ENCODE assay signal across 21 cellular contexts in the genomic region with DNA sequence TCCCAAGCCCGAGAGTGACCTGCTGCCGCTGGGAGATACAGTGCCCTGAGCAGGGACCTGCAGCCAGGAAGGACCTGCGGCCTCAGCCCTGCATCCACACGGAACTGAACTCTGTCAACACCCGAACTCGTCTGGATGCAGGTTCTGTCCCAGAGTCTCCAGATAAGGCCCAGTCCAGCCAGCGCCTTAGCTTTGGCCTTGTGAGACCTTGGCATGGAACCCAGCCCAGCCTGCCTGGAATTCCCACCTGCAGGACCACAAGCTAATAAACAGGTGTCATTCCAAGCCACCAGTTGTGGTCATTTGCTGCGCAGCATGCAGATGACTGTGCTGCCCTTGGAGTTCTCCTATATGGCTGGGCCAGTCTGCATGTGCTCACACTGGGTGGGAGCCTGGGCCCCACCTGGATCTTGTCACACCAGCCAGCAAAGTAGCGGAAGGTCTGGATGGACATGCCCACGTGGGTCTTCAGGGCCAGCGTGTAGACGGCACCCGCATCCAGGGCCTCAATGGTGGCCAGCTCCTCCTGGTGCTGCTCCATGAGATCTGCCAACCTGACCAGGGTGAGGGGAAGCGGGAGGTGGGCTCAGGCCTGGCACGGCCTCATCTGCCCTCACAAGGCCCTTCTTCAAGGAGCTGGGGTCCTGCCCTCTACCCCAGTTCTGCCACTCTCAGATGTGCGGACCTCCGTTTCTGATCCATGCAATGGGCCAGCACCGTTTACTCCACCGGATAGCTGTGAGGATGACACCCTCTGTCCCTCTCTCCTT. TPM values are rescaled to one million over a fixed set of nuclear protein-coding genes. Genes with fewer than 3 reads are reported as not detected.
DNase-seq lines count a peak whose midpoint lies in the region; ATAC-seq and TF ChIP-seq lines count a peak whose summit lies in the region.
"Had no signal": no experiment of that assay in that cellular context is flagged by ENCODE, and none has a peak within 500 bp of the region (broad histone marks: within the 10 kb centered on the region; RNA-seq: fewer than 3 reads in every experiment).

No MANE protein-coding gene starts in this region.

- peak; percentile 41 for DNase-seq in activated CD8-positive, alpha-beta memory T cell treated with anti-CD3 and anti-CD28 coated beads for 24 hours
- no peak for DNase-seq in activated CD8-positive, alpha-beta memory T cell treated with anti-CD3 and anti-CD28 coated beads, Interleukin-2, amount 10 ng/mL, durations not matched to agents 7 days and 5 days
- DNase-seq in head of caudate nucleus (peak in 25 of 42 donors; percentile 1 to 31 (median 10)), neuronal stem cell (ENCODE audit: low spot score) (no peak), upper lobe of right lung (peak; percentile 58), NCI-H1417 (lab: John Stamatoyannopoulos, UW) (no peak), putamen (ENCODE audit: low spot score) (no peak), nucleus accumbens (lab: John Stamatoyannopoulos, UW) (no peak)
- DNase-seq: activated naive CD4-positive, alpha-beta T cell treated with Interleukin-2 at 50 U/mL for 16 hours; C1 segment of cervical spinal cord; DMS153; erythroblast; mesendoderm; NCI-H2081; NCI-H69; PC-9; small intestine; trophoblast cell had no signal

- no CpG with 5 or more reads among the region's 19 CpGs for WGBS in neuronal stem cell (ENCODE audit: extremely low coverage in 2 of 2, insufficient read length in 2 of 2, insufficient replicate concordance in 1 of 2), 2 donors

- no peak for TF ChIP-seq CTCF in upper lobe of right lung (IDR thresholded peaks at IDR 0.05)

- H3K4me2 ChIP-seq in neuronal stem cell (ENCODE audit: insufficient read depth, low read length, poor library complexity, severe bottlenecking) = no peak overlapping the region

- H3K4me3 ChIP-seq in neuronal stem cell (ENCODE audit: low read length in 2 of 2) (no peak overlapping the region), upper lobe of right lung (no peak overlapping the region)
- H3K4me3 ChIP-seq: PC-9 had no signal

- no peaks in the 10 kb centered on the region for H3K36me3 Mint-ChIP-seq in activated CD8-positive, alpha-beta memory T cell treated with anti-CD3 and anti-CD28 coated beads, Interleukin-2, amount 10 ng/mL, durations not matched to agents 7 days and 5 days

- ATAC-seq in activated CD8-positive, alpha-beta memory T cell treated with anti-CD3 and anti-CD28 coated beads, Interleukin-2, amount 10 ng/mL, durations not matched to agents 7 days and 5 days = no peak
- ATAC-seq in upper lobe of right lung = no peak
- ATAC-seq: HCT116 had no signal

- H2AFZ ChIP-seq in neuronal stem cell (ENCODE audit: low read length) = no peak overlapping the region
- H2AFZ ChIP-seq: PC-9 had no signal

- no peak overlapping the region for H3K14ac ChIP-seq in neuronal stem cell (ENCODE audit: low read length)

- no peaks in the 10 kb centered on the region for H3K36me3 ChIP-seq in neuronal stem cell (replicated peaks in 1 of 2; ENCODE audit: control insufficient read depth in 2 of 2, insufficient read depth in 2 of 2, low read length in 2 of 2)
- H3K36me3 ChIP-seq in upper lobe of right lung = no peaks in the 10 kb centered on the region
- H3K36me3 ChIP-seq: neutrophil had no signal

- H3K4ac ChIP-seq in neuronal stem cell (ENCODE audit: low read length) = no peak overlapping the region

- no peak overlapping the region for H2BK15ac ChIP-seq in neuronal stem cell (ENCODE audit: low read length)

- H4K8ac ChIP-seq in neuronal stem cell (ENCODE audit: low read depth, low read length) = peak overlapping the region; percentile 25

- no peaks in the 10 kb centered on the region for H3K9me3 Mint-ChIP-seq in activated CD8-positive, alpha-beta memory T cell treated with anti-CD3 and anti-CD28 coated beads, Interleukin-2, amount 10 ng/mL, durations not matched to agents 7 days and 5 days (ENCODE audit: low read depth)
- H3K9me3 Mint-ChIP-seq: dendritic cell treated with granulocyte-macrophage colony-stimulating factor and Interleukin-4, amounts not matched to agents 40 ng/mL and 50 ng/mL, for 4 days had no signal

- H3K4me3 Mint-ChIP-seq in activated CD8-positive, alpha-beta memory T cell treated with anti-CD3 and anti-CD28 coated beads, Interleukin-2, amount 10 ng/mL, durations not matched to agents 7 days and 5 days = no peak overlapping the region
- H3K4me3 Mint-ChIP-seq: dendritic cell treated with granulocyte-macrophage colony-stimulating factor and Interleukin-4, amounts not matched to agents 40 ng/mL and 50 ng/mL, for 4 days had no signal

- no peak overlapping the region for H3K27ac Mint-ChIP-seq in activated CD8-positive, alpha-beta memory T cell treated with anti-CD3 and anti-CD28 coated beads, Interleukin-2, amount 10 ng/mL, durations not matched to agents 7 days and 5 days
- H3K27ac Mint-ChIP-seq: dendritic cell treated with granulocyte-macrophage colony-stimulating factor and Interleukin-4, amounts not matched to agents 40 ng/mL and 50 ng/mL, for 4 days had no signal

- H3K27me3 Mint-ChIP-seq in activated CD8-positive, alpha-beta memory T cell treated with anti-CD3 and anti-CD28 coated beads, Interleukin-2, amount 10 ng/mL, durations not matched to agents 7 days and 5 days = no peaks in the 10 kb centered on the region

- H3K79me1 ChIP-seq in neuronal stem cell (ENCODE audit: low read depth, low read length) = no peaks in the 10 kb centered on the region

- no peak overlapping the region for H2AK5ac ChIP-seq in neuronal stem cell (ENCODE audit: low read depth, low read length)

- H2BK5ac ChIP-seq in neuronal stem cell (ENCODE audit: low read length) = peak overlapping the region; percentile 56

- CTCF ChIA-PET in activated CD8-positive, alpha-beta memory T cell treated with anti-CD3 and anti-CD28 coated beads, Interleukin-2, amount 10 ng/mL, durations not matched to agents 7 days and 5 days (lab: Charles Lee) = no interaction called here

- no peak overlapping the region for H3K9ac ChIP-seq in neuronal stem cell (ENCODE audit: low read depth, low read length, poor library complexity)

- peak overlapping the region; percentile 39 for H3K23ac ChIP-seq in neuronal stem cell (ENCODE audit: low read depth, low read length, poor library complexity)

- H3K4me1 ChIP-seq in neuronal stem cell (ENCODE audit: control insufficient read depth in 2 of 2, insufficient read depth in 1 of 2, low read depth in 1 of 2, low read length in 2 of 2) (peaks cover 0 to 19% of the 10 kb centered on the region in 2 donors), upper lobe of right lung (peaks cover 10% of the 10 kb centered on the region)

- H3K27ac ChIP-seq in neuronal stem cell (replicated peaks; ENCODE audit: low read length) (no peak overlapping the region), upper lobe of right lung (no peak overlapping the region)
- H3K27ac ChIP-seq: neutrophil, PC-9 had no signal

- H2BK120ac ChIP-seq in neuronal stem cell (ENCODE audit: low read depth, low read length) = no peak overlapping the region

- no peaks in the 10 kb centered on the region for H3K4me1 Mint-ChIP-seq in activated CD8-positive, alpha-beta memory T cell treated with anti-CD3 and anti-CD28 coated beads, Interleukin-2, amount 10 ng/mL, durations not matched to agents 7 days and 5 days

- peak overlapping the region; percentile 25 for H3K18ac ChIP-seq in neuronal stem cell (ENCODE audit: low read length)

- no peak overlapping the region for H4K91ac ChIP-seq in neuronal stem cell (ENCODE audit: low read depth, low read length, poor library complexity)

- intact Hi-C loops in head of caudate nucleus (cut with DNase I) = no loop called here
- intact Hi-C loops in upper lobe of right lung (cut with DNase I) = no loop called here

- H3K9me3 ChIP-seq in neuronal stem cell (replicated peaks in 1 of 2; ENCODE audit: control insufficient read depth in 2 of 2, insufficient read depth in 1 of 2, low read depth in 1 of 2, low read length in 2 of 2) = no peaks in the 10 kb centered on the region
- H3K9me3 ChIP-seq in upper lobe of right lung = no peaks in the 10 kb centered on the region
- H3K9me3 ChIP-seq: neutrophil had no signal

- H2BK12ac ChIP-seq in neuronal stem cell (ENCODE audit: low read length) = no peak overlapping the region

- H3K27me3 ChIP-seq in neuronal stem cell (ENCODE audit: control insufficient read depth in 3 of 3, insufficient read depth in 3 of 3, low read depth in 1 of 3, low read length in 3 of 3) (peaks cover 0 to 51% (median 0%) of the 10 kb centered on the region in 3 experiments), upper lobe of right lung (no peaks in the 10 kb centered on the region)

RNA-seq across cellular contexts. Expression of a gene that starts 47.2 kb away (rescaled TPM):
- 10 to 100 TPM; 22.5 to 23.8 TPM for total RNA-seq in activated CD8-positive, alpha-beta memory T cell treated with anti-CD3 and anti-CD28 coated beads, Interleukin-2, amount 10 ng/mL, durations not matched to agents 7 days and 5 days
- polyA plus RNA-seq in neuronal stem cell (2013, experiment 1 of 2) = 46.4 TPM
- 47.5 TPM for polyA plus RNA-seq in neuronal stem cell (2013, experiment 2 of 2)
- 30.8 TPM for total RNA-seq in upper lobe of right lung

RNA-seq across cellular contexts. Expression of a gene that starts 49.2 kb away (rescaled TPM):
- not detected for total RNA-seq in activated CD8-positive, alpha-beta memory T cell treated with anti-CD3 and anti-CD28 coated beads, Interleukin-2, amount 10 ng/mL, durations not matched to agents 7 days and 5 days
- polyA plus RNA-seq in neuronal stem cell (2013, experiment 1 of 2) = 0.57 TPM
- 0.60 TPM for polyA plus RNA-seq in neuronal stem cell (2013, experiment 2 of 2)
- 3.3 TPM for total RNA-seq in upper lobe of right lung

Comparison
In these comparisons a context has a peak if more than half of its experiments do, and no peak if none do; other contexts are left out.
1. DNase-seq: peak in activated CD8-positive, alpha-beta memory T cell treated with anti-CD3 and anti-CD28 coated beads for 24 hours (single experiment), head of caudate nucleus (25 of 42) and upper lobe of right lung (single experiment); none in activated CD8-positive, alpha-beta memory T cell treated with anti-CD3 and anti-CD28 coated beads, Interleukin-2, amount 10 ng/mL, durations not matched to agents 7 days and 5 days (single experiment), neuronal stem cell (single experiment), NCI-H1417 (0 of 3), putamen (single experiment) and nucleus accumbens (0 of 56).